Comparison of ENCODE assay signal across 8 cellular contexts in genomic region chr20:35663813-35664543, GRCh38. TPM values are rescaled to one million over a fixed set of nuclear protein-coding genes. Genes with fewer than 3 reads are reported as not detected.
A peak's percentile ranks its signal among the peaks of the same experiment; 100 is the strongest.
DNase-seq lines count a peak whose midpoint lies in the region; ATAC-seq and TF ChIP-seq lines count a peak whose summit lies in the region.

No MANE protein-coding gene starts in this region.

- intact Hi-C loops in stomach (cut with DNase I; ENCODE audit: low total_unique reads): no loop called here

- ATAC-seq in GM19025 (IDR thresholded peaks at IDR 0.05; ENCODE audit: low read depth, unreplicated experiment): peak; percentile 23
- ATAC-seq in HG03175 (IDR thresholded peaks at IDR 0.05; ENCODE audit: unreplicated experiment): peak; percentile 38
- ATAC-seq in esophagus mucosa: peak; percentile 57

- 0 to 1% (median 0%) methylated on average over 17 to 25 of the region's 25 CpGs for WGBS in stomach, 5 donors

- H2AFZ ChIP-seq in neural cell (ENCODE audit: low read depth, low read length): peak overlapping the region; percentile 92

- H3K9me2 ChIP-seq in neural cell (ENCODE audit: insufficient read depth, low read length): no peaks in the 10 kb centered on the region

- peaks cover 56% of the 10 kb centered on the region for H3K79me2 ChIP-seq in neural cell (replicated peaks; ENCODE audit: insufficient read depth, low read length)

- H3K4me1 ChIP-seq in stomach: peaks cover 32 to 47% (median 43%) of the 10 kb centered on the region in 4 donors

- H3F3A ChIP-seq in neural cell (ENCODE audit: insufficient read depth, low read length, poor library complexity, severe bottlenecking): no peaks in the 10 kb centered on the region

- no peak for TF ChIP-seq EP300 in neural cell (conservative IDR thresholded peaks at IDR 0.05; ENCODE audit: poor library complexity, severe bottlenecking)
- TF ChIP-seq EP300 in stomach (IDR thresholded peaks at IDR 0.05): no peak

- DNase-seq in Ammon's horn (ENCODE audit: low spot score) (peak; percentile 56), NOMO-1 treated with DMSO at 0.1 percent for 48 hours (lab: John Stamatoyannopoulos, UW; ENCODE audit: unreplicated experiment) (peak; percentile 50), stomach (peak; percentile 52)
- DNase-seq in activated T-cell treated with anti-CD3 and anti-CD28 coated beads, Interleukin-2, amount 50 U/mL, for 1 hour: peak; percentile 68

- no peak for TF ChIP-seq CTCF in neural cell (IDR thresholded peaks at IDR 0.05; ENCODE audit: poor library complexity, severe bottlenecking)
- no peak for TF ChIP-seq CTCF in stomach (IDR thresholded peaks at IDR 0.05)

- no peaks in the 10 kb centered on the region for H3K36me3 ChIP-seq in neural cell (ENCODE audit: insufficient read depth, low read length)
- H3K36me3 ChIP-seq in stomach: peaks cover 2 to 15% (median 7%) of the 10 kb centered on the region in 4 donors

- no peak for TF ChIP-seq POLR2A in stomach (IDR thresholded peaks at IDR 0.05)

- H3K27me3 ChIP-seq in neural cell (ENCODE audit: insufficient read depth, low read depth, low read length): no peaks in the 10 kb centered on the region
- no peaks in the 10 kb centered on the region for H3K27me3 ChIP-seq in stomach

- peaks cover 7% of the 10 kb centered on the region for H4K20me1 ChIP-seq in neural cell (ENCODE audit: insufficient read depth)

- H3K9me3 ChIP-seq in neural cell (ENCODE audit: low read length) (no peaks in the 10 kb centered on the region), stomach (no peaks in the 10 kb centered on the region)

- TF ChIP-seq RAD21 in neural cell (conservative IDR thresholded peaks at IDR 0.05): peak; percentile 9

- peak overlapping the region; percentile 99 for H3K9ac ChIP-seq in neural cell (ENCODE audit: low read length)

- H3K27ac ChIP-seq in neural cell (ENCODE audit: low read length) (peak overlapping the region; percentile 95), stomach (peak overlapping the region; percentile 90 to 99 (median 99))

- H3K4me2 ChIP-seq in neural cell (ENCODE audit: low read length): peak overlapping the region; percentile 94

- H3K4me3 ChIP-seq in neural cell (ENCODE audit: low read length) (peak overlapping the region; percentile 87), stomach (peak overlapping the region; percentile 57 to 80 (median 70))

TF ChIP-seq in neural cell, 6 proteins besides CTCF, POLR2A, EP300 and RAD21:
- TF ChIP-seq MXI1 (conservative IDR thresholded peaks at IDR 0.05; ENCODE audit: poor library complexity, severe bottlenecking) (peak; percentile 87), EZH2 (IDR thresholded peaks at IDR 0.05; ENCODE audit: borderline replicate concordance, insufficient read depth, low read length, poor library complexity, severe bottlenecking) (no peak)

RNA-seq across cellular contexts. Expression of gene CPNE1, which starts 0.7 kb away (rescaled TPM):
- total RNA-seq in esophagus mucosa (130 TPM), stomach (100 to 1,000 TPM in 2 of 5 donors, 10 to 100 TPM in 3; 67.9 to 172 (median 98.0) TPM)
- polyA plus RNA-seq in neural cell (148 and 183 TPM in 2 replicates), stomach (100 to 1,000 TPM in 2 of 3 donors, 10 to 100 TPM in 1; 83.6 to 137 (median 117) TPM)
- 75.7 and 89.3 TPM in 2 replicates for polyA minus RNA-seq in neural cell

RNA-seq across cellular contexts. Expression of gene RBM12, which starts 0.7 kb away (rescaled TPM):
- total RNA-seq in esophagus mucosa: 58.0 TPM
- polyA plus RNA-seq in neural cell: 53.9 and 66.0 TPM in 2 replicates
- polyA minus RNA-seq in neural cell: 142 and 160 TPM in 2 replicates
- total RNA-seq in stomach: 100 to 1,000 TPM in 1 of 5 donors, 10 to 100 TPM in 4; 16.2 to 147 (median 47.7) TPM
- polyA plus RNA-seq in stomach: 10 to 100 TPM in 1 of 3 donors, 1 to 10 TPM in 2; 7.9 to 13.3 (median 9.6) TPM

RNA-seq across cellular contexts. Expression of gene NFS1, which starts 35.2 kb away (rescaled TPM):
- total RNA-seq in esophagus mucosa (25.1 TPM), stomach (10 to 100 TPM in 4 of 5 donors, under 1 TPM in 1; 0.58 to 54.2 (median 25.4) TPM)
- polyA plus RNA-seq in neural cell (55.2 and 67.0 TPM in 2 replicates), stomach (10 to 100 TPM; 22.0 to 27.6 (median 22.8) TPM)
- 44.9 and 50.4 TPM in 2 replicates for polyA minus RNA-seq in neural cell

RNA-seq across cellular contexts. Expression of gene ROMO1, which starts 35.2 kb away (rescaled TPM):
- total RNA-seq in esophagus mucosa (136 TPM), stomach (100 to 1,000 TPM; 101 to 629 (median 179) TPM)
- polyA plus RNA-seq in neural cell (514 and 557 TPM in 2 replicates), stomach (100 to 1,000 TPM; 462 to 651 (median 513) TPM)
- 60.4 and 67.0 TPM in 2 replicates for polyA minus RNA-seq in neural cell

RNA-seq across cellular contexts. Expression of gene SPAG4, which starts 48.3 kb away (rescaled TPM):
- total RNA-seq in esophagus mucosa (3.3 TPM), stomach (10 to 100 TPM in 1 of 5 donors, 1 to 10 TPM in 1, not detected in 3; 3.5 to 39.7 TPM)
- polyA plus RNA-seq in neural cell (1.2 and 4.0 TPM in 2 replicates), stomach (10 to 100 TPM in 1 of 3 donors, 1 to 10 TPM in 2; 2.9 to 10.5 (median 3.9) TPM)
- polyA minus RNA-seq in neural cell: 1.5 TPM in 1 of 2 replicates, not detected in the other

Comparison
In these comparisons a context has a peak if more than half of its experiments do, and no peak if none do; other contexts are left out.
1. Peak in every context shown above with its lines: DNase-seq, ATAC-seq, H3K4me3 ChIP-seq and H3K27ac ChIP-seq.